Comparison of ENCODE assay signal across 13 cellular contexts in genomic region chr1:218462591-218462990, GRCh38.
DNase-seq lines count a peak whose midpoint lies in the region; ATAC-seq and TF ChIP-seq lines count a peak whose summit lies in the region.
"Had no signal": no experiment of that assay in that cellular context is flagged by ENCODE, and none has a peak within 500 bp of the region (broad histone marks: within the 10 kb centered on the region; RNA-seq: fewer than 3 reads in every experiment).

No MANE protein-coding gene starts in this region.

- H3K4me3 ChIP-seq in left ventricle myocardium inferior (peak overlapping the region; percentile 33), fibroblast of the aortic adventitia (ENCODE audit: low read depth, low read length) (no peak overlapping the region), parathyroid adenoma (ENCODE audit: low read depth, low read length) (no peak overlapping the region), vagina (no peak overlapping the region)

- intact Hi-C loops in left ventricle myocardium inferior (cut with micrococcal nuclease) (no loop called here), Right ventricle myocardium superior (cut with DNase I) (no loop called here), vagina (cut with DNase I) (no loop called here)

- ATAC-seq in Right ventricle myocardium superior (ENCODE audit: poor library complexity), result no peak
- ATAC-seq in HG02678 (IDR thresholded peaks at IDR 0.05; ENCODE audit: unreplicated experiment), result no peak
- no peak for ATAC-seq in HG02763 (IDR thresholded peaks at IDR 0.05; ENCODE audit: unreplicated experiment)
- ATAC-seq: activated CD8-positive, alpha-beta memory T cell treated with anti-CD3 and anti-CD28 coated beads, Interleukin-2, amount 10 ng/mL, durations not matched to agents 7 days and 5 days had no signal

- H3K4me1 ChIP-seq in left ventricle myocardium inferior, result peaks cover 63% of the 10 kb centered on the region
- no peaks in the 10 kb centered on the region for H3K4me1 ChIP-seq in parathyroid adenoma
- H3K4me1 ChIP-seq in vagina, result peaks cover 46% of the 10 kb centered on the region

- H3K36me3 ChIP-seq in left ventricle myocardium inferior (no peaks in the 10 kb centered on the region), parathyroid adenoma (ENCODE audit: control insufficient read depth, insufficient read depth, low read length) (no peaks in the 10 kb centered on the region), vagina (no peaks in the 10 kb centered on the region)

- no peak for DNase-seq in left ventricle myocardium inferior
- no peak for DNase-seq in Right ventricle myocardium superior
- peak; percentile 62 for DNase-seq in fibroblast of the aortic adventitia (ENCODE audit: low read depth)
- no peak for DNase-seq in vagina (ENCODE audit: extremely low spot score in 2 of 2)
- no peak for DNase-seq in GM13976 (ENCODE audit: low spot score)
- DNase-seq: activated CD8-positive, alpha-beta memory T cell treated with anti-CD3 and anti-CD28 coated beads, Interleukin-2, amount 10 ng/mL, durations not matched to agents 7 days and 5 days; activated naive CD4-positive, alpha-beta T cell treated with anti-CD3 and anti-CD28 coated beads for 36 hours; Calu3; H9; NCI-H2081 had no signal

- H2AFZ ChIP-seq in parathyroid adenoma, result peak overlapping the region; percentile 56

- TF ChIP-seq CTCF in left ventricle myocardium inferior (IDR thresholded peaks at IDR 0.05; ENCODE audit: borderline replicate concordance), result no peak
- no peak for TF ChIP-seq CTCF in fibroblast of the aortic adventitia (IDR thresholded peaks at IDR 0.05; ENCODE audit: insufficient read depth, low read length)
- no peak for TF ChIP-seq CTCF in parathyroid adenoma (IDR thresholded peaks at IDR 0.05)
- TF ChIP-seq CTCF in vagina (IDR thresholded peaks at IDR 0.05), result no peak
- TF ChIP-seq CTCF in GM13976 (IDR thresholded peaks at IDR 0.05; ENCODE audit: borderline replicate concordance, control extremely low read depth, extremely low read depth, insufficient read depth, missing control alignments), result no peak

- H3K9ac ChIP-seq in parathyroid adenoma, result no peak overlapping the region

- no peak overlapping the region for H3K4me2 ChIP-seq in parathyroid adenoma (ENCODE audit: low read length)

- H3K79me2 ChIP-seq in parathyroid adenoma, result no peaks in the 10 kb centered on the region

- no peak for TF ChIP-seq POLR2A in vagina (IDR thresholded peaks at IDR 0.05)

- no peaks in the 10 kb centered on the region for H3K27me3 ChIP-seq in left ventricle myocardium inferior (ENCODE audit: low read depth)
- H3K27me3 ChIP-seq in parathyroid adenoma (ENCODE audit: control insufficient read depth, insufficient read depth, low read length), result no peaks in the 10 kb centered on the region
- H3K27me3 ChIP-seq in vagina, result no peaks in the 10 kb centered on the region

- in situ Hi-C loops in GM13976 (cut with MboI; ENCODE audit: low sequenced_read_pairs, unreplicated experiment), result no loop called here

- no peaks in the 10 kb centered on the region for H3K9me3 ChIP-seq in left ventricle myocardium inferior (replicated peaks)
- no peaks in the 10 kb centered on the region for H3K9me3 ChIP-seq in parathyroid adenoma (ENCODE audit: control insufficient read depth, low read length)
- no peaks in the 10 kb centered on the region for H3K9me3 ChIP-seq in vagina

- H3K27ac ChIP-seq in left ventricle myocardium inferior (replicated peaks), result peak overlapping the region; percentile 89
- no peak overlapping the region for H3K27ac ChIP-seq in parathyroid adenoma
- H3K27ac ChIP-seq in vagina, result peak overlapping the region; percentile 26
